1 cellular context compared by ENCODE assay signal in the genomic region with DNA sequence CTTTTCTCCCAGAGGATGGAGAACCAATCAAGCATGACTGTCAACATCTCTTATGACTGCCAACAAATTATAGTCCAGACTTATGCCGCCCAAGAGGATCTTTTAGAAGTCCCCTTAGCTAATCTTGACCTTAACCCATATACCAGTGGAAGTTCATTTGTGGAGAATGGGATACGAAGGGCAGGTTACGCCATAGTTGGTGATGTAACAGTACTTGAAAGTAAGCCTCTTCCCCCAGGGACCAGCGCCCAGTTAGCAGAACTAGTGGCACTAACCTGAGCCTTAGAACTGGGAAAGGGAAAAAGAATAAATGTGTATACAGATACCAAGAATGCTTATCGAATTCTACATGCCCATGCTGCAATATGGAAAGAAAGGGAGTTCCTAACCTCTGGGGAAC.
TF ChIP-seq lines count a peak whose summit lies in the region.
"Not testable (repeated sequence)": the region's sequence is repeated elsewhere in the genome, so short reads cannot be mapped to it uniquely, and the experiment has no call there.

No MANE protein-coding gene starts in this region.

TF ChIP-seq in HepG2, 621 proteins besides CTCF, POLR2A, EP300 and RAD21:
- TF ChIP-seq ZMYM4 (CRISPR knock-in tag; IDR thresholded peaks at IDR 0.05) = peak; percentile 36; the same call in 1 of the 2 replicates
- TF ChIP-seq HMG20A (CRISPR knock-in tag; IDR thresholded peaks at IDR 0.05; ENCODE audit: borderline replicate concordance) = peak; percentile 25; the same call in 1 of the 2 replicates
- TF ChIP-seq HNF4A (CRISPR knock-in tag; IDR thresholded peaks at IDR 0.05) = peak; percentile 68
- TF ChIP-seq TCF7 (IDR thresholded peaks at IDR 0.05; ENCODE audit: low read depth) = 0 out of 2 replicates have a peak, but pooled peaks have one; percentile 17
- TF ChIP-seq BCL6 (CRISPR knock-in tag; IDR thresholded peaks at IDR 0.05) = peak; percentile 60; the same call in 1 of the 2 replicates
- TF ChIP-seq SOX6 (IDR thresholded peaks at IDR 0.05); HNF4G (CRISPR knock-in tag; IDR thresholded peaks at IDR 0.05; ENCODE audit: borderline replicate concordance, low read depth); NR2F6 (IDR thresholded peaks at IDR 0.05): not testable (repeated sequence)
- 0 out of 2 replicates have a peak, but pooled peaks have one; percentile 27 for TF ChIP-seq SOX6 (CRISPR knock-in tag; IDR thresholded peaks at IDR 0.05)
- 0 out of 2 replicates have a peak, but pooled peaks have one; percentile 22 for TF ChIP-seq HNF4G (IDR thresholded peaks at IDR 0.05; ENCODE audit: borderline replicate concordance, low read depth, low read length)
- peak; percentile 56; the same call in 1 of the 2 replicates for TF ChIP-seq THRA (CRISPR knock-in tag; IDR thresholded peaks at IDR 0.05; ENCODE audit: borderline replicate concordance)
- 0 out of 4 replicates have a peak, but pooled peaks of 1 of the 2 experiments have one; percentile 25 for TF ChIP-seq NR2F1 (CRISPR knock-in tag; IDR thresholded peaks at IDR 0.05)
- TF ChIP-seq GATAD2A (CRISPR knock-in tag; IDR thresholded peaks at IDR 0.05) = peak; percentile 76
- 0 out of 2 replicates have a peak, but pooled peaks have one; percentile 16 for TF ChIP-seq FOSL2 (CRISPR knock-in tag; IDR thresholded peaks at IDR 0.05)
- peak; percentile 70 for TF ChIP-seq CEBPB (IDR thresholded peaks at IDR 0.05; ENCODE audit: borderline replicate concordance, low read depth, low read length)
- peak; percentile 40; the same call in 1 of the 2 replicates for TF ChIP-seq NCOR1 (IDR thresholded peaks at IDR 0.05; ENCODE audit: borderline replicate concordance, low read length)
- TF ChIP-seq, protein P1, sequence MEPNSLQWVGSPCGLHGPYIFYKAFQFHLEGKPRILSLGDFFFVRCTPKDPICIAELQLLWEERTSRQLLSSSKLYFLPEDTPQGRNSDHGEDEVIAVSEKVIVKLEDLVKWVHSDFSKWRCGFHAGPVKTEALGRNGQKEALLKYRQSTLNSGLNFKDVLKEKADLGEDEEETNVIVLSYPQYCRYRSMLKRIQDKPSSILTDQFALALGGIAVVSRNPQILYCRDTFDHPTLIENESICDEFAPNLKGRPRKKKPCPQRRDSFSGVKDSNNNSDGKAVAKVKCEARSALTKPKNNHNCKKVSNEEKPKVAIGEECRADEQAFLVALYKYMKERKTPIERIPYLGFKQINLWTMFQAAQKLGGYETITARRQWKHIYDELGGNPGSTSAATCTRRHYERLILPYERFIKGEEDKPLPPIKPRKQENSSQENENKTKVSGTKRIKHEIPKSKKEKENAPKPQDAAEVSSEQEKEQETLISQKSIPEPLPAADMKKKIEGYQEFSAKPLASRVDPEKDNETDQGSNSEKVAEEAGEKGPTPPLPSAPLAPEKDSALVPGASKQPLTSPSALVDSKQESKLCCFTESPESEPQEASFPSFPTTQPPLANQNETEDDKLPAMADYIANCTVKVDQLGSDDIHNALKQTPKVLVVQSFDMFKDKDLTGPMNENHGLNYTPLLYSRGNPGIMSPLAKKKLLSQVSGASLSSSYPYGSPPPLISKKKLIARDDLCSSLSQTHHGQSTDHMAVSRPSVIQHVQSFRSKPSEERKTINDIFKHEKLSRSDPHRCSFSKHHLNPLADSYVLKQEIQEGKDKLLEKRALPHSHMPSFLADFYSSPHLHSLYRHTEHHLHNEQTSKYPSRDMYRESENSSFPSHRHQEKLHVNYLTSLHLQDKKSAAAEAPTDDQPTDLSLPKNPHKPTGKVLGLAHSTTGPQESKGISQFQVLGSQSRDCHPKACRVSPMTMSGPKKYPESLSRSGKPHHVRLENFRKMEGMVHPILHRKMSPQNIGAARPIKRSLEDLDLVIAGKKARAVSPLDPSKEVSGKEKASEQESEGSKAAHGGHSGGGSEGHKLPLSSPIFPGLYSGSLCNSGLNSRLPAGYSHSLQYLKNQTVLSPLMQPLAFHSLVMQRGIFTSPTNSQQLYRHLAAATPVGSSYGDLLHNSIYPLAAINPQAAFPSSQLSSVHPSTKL (CRISPR knock-in tag; IDR thresholded peaks at IDR 0.05) = peak; percentile 41; the same call in 1 of the 2 replicates
- peak; percentile 77 for TF ChIP-seq CEBPG (CRISPR knock-in tag; IDR thresholded peaks at IDR 0.05)
- TF ChIP-seq SKI (IDR thresholded peaks at IDR 0.05; ENCODE audit: partially characterized antibody) = peak; percentile 52
- TF ChIP-seq NR2F6 (CRISPR knock-in tag; IDR thresholded peaks at IDR 0.05) = peak; percentile 26; the same call in 1 of the 2 replicates
- TF ChIP-seq RARA (CRISPR knock-in tag; IDR thresholded peaks at IDR 0.05) = peak; percentile 89
- TF ChIP-seq ATF4 (CRISPR knock-in tag; IDR thresholded peaks at IDR 0.05) = peak in 1 of 2 experiments; percentile 63; a peak in 2 of 4 replicates
- TF ChIP-seq TRIM24 (CRISPR knock-in tag; IDR thresholded peaks at IDR 0.05) = 0 out of 2 replicates have a peak, but pooled peaks have one; percentile 52
- peak; percentile 63 for TF ChIP-seq RXRB (CRISPR knock-in tag; IDR thresholded peaks at IDR 0.05; ENCODE audit: borderline replicate concordance)
